13 cellular contexts compared by ENCODE assay signal in genomic region chr1:12015499-12015898, GRCh38. TPM values are rescaled to one million over a fixed set of nuclear protein-coding genes. Genes with fewer than 3 reads are reported as not detected.
"Had no signal": no experiment of that assay in that cellular context is flagged by ENCODE, and none has a peak within 500 bp of the region (broad histone marks: within the 10 kb centered on the region; RNA-seq: fewer than 3 reads in every experiment).

No MANE protein-coding gene starts in this region.

- H3K9me3 ChIP-seq: vagina had no signal

- H3K4me3 ChIP-seq: vagina had no signal

- H3K27me3 ChIP-seq: vagina had no signal

- DNase-seq: activated gamma-delta T cell; activated naive CD8-positive, alpha-beta T cell treated with anti-CD3 and anti-CD28 coated beads for 36 hours; activated T-cell treated with anti-CD3 and anti-CD28 coated beads, Interleukin-2, amount 50 U/mL, for 4 hours; effector memory CD4-positive, alpha-beta T cell; head of caudate nucleus; stimulated activated CD4-positive, alpha-beta T cell treated with anti-CD3 and anti-CD28 coated beads, Interleukin-12 subunit alpha, Interleukin-12 subunit beta, amount 100 ng/mL, for 4 hours; stimulated activated CD4-positive, alpha-beta T cell treated with anti-CD3 and anti-CD28 coated beads, Interleukin-2, amount 100 ng/mL, for 24 hours had no signal

- ATAC-seq: activated T-cell treated with anti-CD3 and anti-CD28 coated beads, Interleukin-2, amount 50 U/mL, for 4 hours; sciatic nerve had no signal

- H3K27ac ChIP-seq: vagina had no signal

RNA-seq across cellular contexts. Expression of gene TNFRSF8, which starts 47.6 kb away (rescaled TPM):
- total RNA-seq: frontal cortex, mammary epithelial cell, neural crest cell, osteocyte had no signal
